Comparison of ENCODE assay signal across 6 cellular contexts in the genomic region with DNA sequence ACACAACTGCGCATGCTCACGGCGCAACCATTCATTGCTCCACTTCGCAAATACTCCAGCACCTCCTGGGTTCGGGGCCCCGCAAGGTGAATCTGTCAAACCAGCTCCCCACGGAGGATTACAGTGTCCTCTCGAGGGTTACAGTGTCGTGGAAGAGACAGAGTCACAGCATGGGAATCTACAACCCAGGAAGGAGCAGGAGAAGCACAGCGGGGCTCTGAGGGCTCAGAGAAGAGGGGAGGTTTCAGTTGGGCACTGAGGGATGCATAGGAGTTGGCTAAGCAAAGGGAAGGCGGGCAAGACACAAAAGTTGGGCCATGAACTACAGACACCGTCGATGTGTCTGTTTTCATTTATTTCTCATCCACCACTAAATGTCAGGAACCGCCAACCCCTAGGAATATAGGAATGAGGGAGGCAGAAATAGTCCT. TPM values are rescaled to one million over a fixed set of nuclear protein-coding genes. Genes with fewer than 3 reads are reported as not detected.
DNase-seq lines count a peak whose midpoint lies in the region; ATAC-seq and TF ChIP-seq lines count a peak whose summit lies in the region.

No MANE protein-coding gene starts in this region.

- no peaks in the 10 kb centered on the region for H3K9me3 ChIP-seq in CD4-positive, alpha-beta T cell (ENCODE audit: control insufficient read depth, low read length)
- no peaks in the 10 kb centered on the region for H3K9me3 ChIP-seq in PC-9 (ENCODE audit: insufficient read depth, low read depth)
- H3K9me3 ChIP-seq in esophagus muscularis mucosa: no peaks in the 10 kb centered on the region

- DNase-seq in CD4-positive, alpha-beta T cell: peak in 5 of 10 experiments; percentile 61 to 71 (median 64)
- DNase-seq in PC-9: no peak
- no peak for DNase-seq in esophagus muscularis mucosa (ENCODE audit: extremely low spot score)
- DNase-seq in stimulated activated naive CD4-positive, alpha-beta T cell treated with Interleukin-2 at 50 U/mL for 16 hours (lab: John Stamatoyannopoulos, UW): peak; percentile 70
- no peak for DNase-seq in HCEC 1CT

- POLR2A ChIA-PET in CD4-positive, alpha-beta T cell (lab: Charles Lee): interaction anchor here (2.6 to 3.4 kb wide), 3 partner anchors 22 to 32 kb away, joined by 21 to 29 read pairs (median 27); a partner anchor contains a TSS
- POLR2A ChIA-PET in PC-9 (lab: Charles Lee; ENCODE audit: unreplicated experiment): interaction anchor here (0.6 kb wide), 1 partner anchor 31 kb away, joined by 4 read pairs; no protein-coding TSS in a partner anchor

- H3K9me2 ChIP-seq in PC-9 (ENCODE audit: insufficient read depth): no peaks in the 10 kb centered on the region

- H3K36me3 Mint-ChIP-seq in CD4-positive, alpha-beta T cell (ENCODE audit: low read depth): peaks cover 42% of the 10 kb centered on the region

- H3K4me1 ChIP-seq in PC-9 (replicated peaks; ENCODE audit: insufficient read depth) (peaks cover 5% of the 10 kb centered on the region), esophagus muscularis mucosa (peaks cover 9 to 35% (median 26%) of the 10 kb centered on the region in 4 donors)

- H2AFZ ChIP-seq in PC-9: peak overlapping the region; percentile 99

- TF ChIP-seq CTCF in CD4-positive, alpha-beta T cell (IDR thresholded peaks at IDR 0.05): no peak
- TF ChIP-seq CTCF in PC-9 (conservative IDR thresholded peaks at IDR 0.05): no peak
- TF ChIP-seq CTCF in esophagus muscularis mucosa (IDR thresholded peaks at IDR 0.05): no peak

- intact Hi-C loops in CD4-positive, alpha-beta T cell (cut with DNase I, micrococcal nuclease): loop anchor here (1.0 to 10.0 kb wide), 9 partner anchors 21 to 195 kb away; a partner anchor contains a TSS
- intact Hi-C loops in PC-9 (cut with micrococcal nuclease; ENCODE audit: unreplicated experiment): loop anchor here (1.0 kb wide), 2 partner anchors 21 to 31 kb away; no protein-coding TSS in a partner anchor
- intact Hi-C loops in esophagus muscularis mucosa (cut with DNase I): no loop called here

- H3K4me2 ChIP-seq in PC-9: peak overlapping the region; percentile 87

- H3K9me3 Mint-ChIP-seq in CD4-positive, alpha-beta T cell: no peaks in the 10 kb centered on the region

- no peak for ATAC-seq in CD4-positive, alpha-beta T cell (ENCODE audit: poor library complexity)
- no peak for ATAC-seq in GM19395 (IDR thresholded peaks at IDR 0.05; ENCODE audit: unreplicated experiment)

- no peak for TF ChIP-seq POLR2A in esophagus muscularis mucosa (IDR thresholded peaks at IDR 0.05; ENCODE audit: low read depth)

- no peak for TF ChIP-seq EP300 in esophagus muscularis mucosa (IDR thresholded peaks at IDR 0.05)

- no peaks in the 10 kb centered on the region for H3K36me3 ChIP-seq in PC-9 (ENCODE audit: low read depth)
- H3K36me3 ChIP-seq in esophagus muscularis mucosa: peaks cover 10 to 27% (median 18%) of the 10 kb centered on the region in 4 donors

- peak overlapping the region; percentile 97 for H3K4me3 Mint-ChIP-seq in CD4-positive, alpha-beta T cell

- BruUV-seq in PC-9 (replicated peaks; lab: Mats Ljungman, UMichigan): no TSS peak

- H3K4me1 Mint-ChIP-seq in CD4-positive, alpha-beta T cell (ENCODE audit: low read depth): peaks cover 29% of the 10 kb centered on the region

- no peaks in the 10 kb centered on the region for H4K20me1 ChIP-seq in PC-9 (ENCODE audit: insufficient read depth)

- CTCF ChIA-PET in CD4-positive, alpha-beta T cell (lab: Charles Lee): no interaction called here
- CTCF ChIA-PET in PC-9 (lab: Charles Lee): no interaction called here

- H3K27ac ChIP-seq in CD4-positive, alpha-beta T cell (ENCODE audit: low read depth, low read length): peak overlapping the region; percentile 89
- H3K27ac ChIP-seq in PC-9: peak overlapping the region; percentile 65; the same call in 1 of the 2 replicates
- peak overlapping the region; percentile 92 to 95 (median 94) for H3K27ac ChIP-seq in esophagus muscularis mucosa (replicated peaks in 1 of 4)

- peak overlapping the region; percentile 99 for H3K27ac Mint-ChIP-seq in CD4-positive, alpha-beta T cell

- H3K79me2 ChIP-seq in PC-9 (ENCODE audit: low read depth): peaks cover 15% of the 10 kb centered on the region

- H3K4me3 ChIP-seq in PC-9: peak overlapping the region; percentile 94
- peak overlapping the region; percentile 76 to 93 (median 76) for H3K4me3 ChIP-seq in esophagus muscularis mucosa

- no peaks in the 10 kb centered on the region for H3K27me3 ChIP-seq in CD4-positive, alpha-beta T cell (ENCODE audit: control insufficient read depth, insufficient read depth, low read length)
- H3K27me3 ChIP-seq in PC-9 (ENCODE audit: insufficient read depth, low read depth): no peaks in the 10 kb centered on the region
- H3K27me3 ChIP-seq in esophagus muscularis mucosa: no peaks in the 10 kb centered on the region

- 38% methylated on average over 9 of the region's 14 CpGs for WGBS in esophagus muscularis mucosa

- 0 out of 2 replicates have a peak, but pooled peaks cover 3% of the 10 kb centered on the region for H3F3A ChIP-seq in PC-9 (ENCODE audit: insufficient read depth, low read depth)

- no peaks in the 10 kb centered on the region for H3K27me3 Mint-ChIP-seq in CD4-positive, alpha-beta T cell

RNA-seq across cellular contexts. Expression of a gene that starts 1.0 kb away (rescaled TPM):
- total RNA-seq in CD4-positive, alpha-beta T cell: 10 to 100 TPM; 56.1 to 61.1 TPM
- total RNA-seq in PC-9 (2021) (40.9 and 43.8 TPM in 2 replicates), esophagus muscularis mucosa (10 to 100 TPM; 43.6 to 61.0 (median 56.8) TPM)

RNA-seq across cellular contexts. Expression of a gene that starts 18.3 kb away (rescaled TPM):
- total RNA-seq in CD4-positive, alpha-beta T cell: under 1 TPM; 0.81 to 0.85 TPM
- 1.3 TPM in 2 replicates for total RNA-seq in PC-9 (2021)
- 1 to 10 TPM; 1.3 to 3.7 (median 2.4) TPM for total RNA-seq in esophagus muscularis mucosa

RNA-seq across cellular contexts. Expression of a gene that starts 21.4 kb away (rescaled TPM):
- 10 to 100 TPM; 75.3 to 78.7 TPM for total RNA-seq in CD4-positive, alpha-beta T cell
- 53.6 and 75.7 TPM in 2 replicates for total RNA-seq in PC-9 (2021)
- 100 to 1,000 TPM in 1 of 4 donors, 10 to 100 TPM in 3; 55.2 to 109 (median 71.8) TPM for total RNA-seq in esophagus muscularis mucosa

RNA-seq across cellular contexts. Expression of a gene that starts 30.6 kb away (rescaled TPM):
- 100 to 1,000 TPM; 128 to 143 TPM for total RNA-seq in CD4-positive, alpha-beta T cell
- total RNA-seq in PC-9 (2021) (201 and 288 TPM in 2 replicates), esophagus muscularis mucosa (100 to 1,000 TPM; 105 to 202 (median 148) TPM)

RNA-seq across cellular contexts. Expression of a gene that starts 32.7 kb away (rescaled TPM):
- 10 to 100 TPM; 86.7 to 96.4 TPM for total RNA-seq in CD4-positive, alpha-beta T cell
- 63.7 and 65.3 TPM in 2 replicates for total RNA-seq in PC-9 (2021)
- 100 to 1,000 TPM in 2 of 4 donors, 10 to 100 TPM in 2; 77.2 to 111 (median 94.2) TPM for total RNA-seq in esophagus muscularis mucosa
